In the genomic region with DNA sequence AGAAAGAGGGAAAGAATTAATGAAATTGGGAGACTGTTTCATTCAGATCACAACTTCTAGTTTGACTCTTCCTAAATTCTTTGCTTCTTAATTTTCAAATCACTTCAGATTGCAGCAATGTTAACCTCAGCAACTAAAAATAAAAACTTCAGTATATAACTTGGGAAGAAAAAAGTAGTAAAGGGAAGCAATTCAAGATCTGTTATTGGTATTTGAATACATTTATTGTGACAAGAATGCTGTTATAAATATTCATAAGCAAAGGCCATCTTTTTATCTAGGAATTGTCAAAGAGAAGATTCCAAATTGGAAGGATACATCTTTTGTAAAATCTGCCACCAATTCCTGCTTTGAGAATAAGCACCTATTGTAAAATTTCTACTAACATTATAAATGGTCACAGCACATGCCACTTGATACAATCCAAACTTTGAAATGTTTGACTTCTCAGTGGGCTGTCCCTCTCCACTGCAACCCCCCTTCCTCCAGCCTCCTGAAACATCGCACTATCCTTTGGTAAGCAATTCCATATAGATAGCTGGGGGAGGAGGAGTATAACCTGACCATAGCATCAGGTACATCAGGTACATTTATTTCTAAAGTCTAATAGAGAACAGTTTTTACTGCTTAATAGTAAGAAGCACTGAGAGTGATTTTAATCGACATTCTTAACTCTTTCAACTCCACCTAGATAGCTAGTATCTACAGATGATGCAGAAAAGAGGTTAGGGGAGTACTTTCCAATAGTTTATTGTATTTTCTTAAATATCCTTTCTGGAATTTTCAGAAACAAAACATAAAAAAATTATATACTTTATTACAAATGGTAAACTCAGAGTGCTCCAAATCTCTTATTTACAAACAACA, we compare ENCODE assay signal across 8 cellular contexts. TPM values are rescaled to one million over a fixed set of nuclear protein-coding genes. Genes with fewer than 3 reads are reported as not detected.
DNase-seq lines count a peak whose midpoint lies in the region; ATAC-seq and TF ChIP-seq lines count a peak whose summit lies in the region.

No MANE protein-coding gene starts in this region.

- H3K27me3 Mint-ChIP-seq in CD8-positive, alpha-beta T cell (ENCODE audit: low read depth): no peaks in the 10 kb centered on the region
- H3K27me3 Mint-ChIP-seq in brain: peaks cover 40% of the 10 kb centered on the region

- ATAC-seq in CD8-positive, alpha-beta T cell: no peak
- no peak for ATAC-seq in lung (ENCODE audit: insufficient read depth, low FRiP score)

- H3K4me1 ChIP-seq in CD8-positive, alpha-beta T cell (ENCODE audit: insufficient read depth, low read length): peaks cover 2% of the 10 kb centered on the region
- H3K4me1 ChIP-seq in lung (ENCODE audit: control insufficient read depth in 2 of 2, insufficient read depth in 2 of 2, low read length in 2 of 2) (peaks cover 0 to 5% of the 10 kb centered on the region in 2 donors), vagina (peaks cover 23% of the 10 kb centered on the region)

- H3K4me1 Mint-ChIP-seq in CD8-positive, alpha-beta T cell (ENCODE audit: low read depth): peaks cover 13% of the 10 kb centered on the region
- peaks cover 19% of the 10 kb centered on the region for H3K4me1 Mint-ChIP-seq in brain

- CTCF ChIA-PET in CD8-positive, alpha-beta T cell (lab: Charles Lee): interaction anchor here (1.0 to 4.5 kb wide), 8 partner anchors 10 to 918 kb away, joined by 3 to 30 read pairs (median 4); no protein-coding TSS in a partner anchor

- DNase-seq in CD8-positive, alpha-beta T cell: peak in 3 of 7 experiments; percentile 9 to 41 (median 25)
- DNase-seq in LoVo (ENCODE audit: low spot score) (peak; percentile 69), lung (ENCODE audit: low spot score) (no peak), vagina (ENCODE audit: extremely low spot score in 2 of 2) (no peak), NOMO-1 treated with DMSO at 0.1 percent for 48 hours (lab: John Stamatoyannopoulos, UW; ENCODE audit: unreplicated experiment) (no peak), SHP77 (lab: John Stamatoyannopoulos, UW) (no peak), NCI-H187 (lab: John Stamatoyannopoulos, UW) (no peak)

- intact Hi-C loops in CD8-positive, alpha-beta T cell (cut with DNase I, micrococcal nuclease): loop anchor here (5.0 to 10.0 kb wide), 6 partner anchors 39 to 1034 kb away; partner anchors contain the start of genes OMA1 (in 2 of the 2) and HOOK1 (in 1 of the 2)
- intact Hi-C loops in vagina (cut with DNase I): loop anchor here (5.0 to 10.0 kb wide), 4 partner anchors 121 to 921 kb away; no protein-coding TSS in a partner anchor

- H3K27ac ChIP-seq in CD8-positive, alpha-beta T cell (ENCODE audit: low read depth, low read length): no peak overlapping the region
- H3K27ac ChIP-seq in lung (ENCODE audit: low read depth in 1 of 2, low read length in 1 of 2) (peak overlapping the region in 1 of 2 donors; percentile 60), vagina (peak overlapping the region; percentile 100)

- POLR2A ChIA-PET in CD8-positive, alpha-beta T cell (lab: Charles Lee): no interaction called here

- H3K36me3 Mint-ChIP-seq in CD8-positive, alpha-beta T cell: peaks cover 25% of the 10 kb centered on the region
- H3K36me3 Mint-ChIP-seq in brain: peaks cover 27% of the 10 kb centered on the region

- no peaks in the 10 kb centered on the region for H3K9me3 ChIP-seq in CD8-positive, alpha-beta T cell (ENCODE audit: low read length)
- H3K9me3 ChIP-seq in lung (ENCODE audit: control insufficient read depth in 2 of 2, insufficient read depth in 1 of 2, low read length in 1 of 2) (no peaks in the 10 kb centered on the region), vagina (no peaks in the 10 kb centered on the region)

- no peak overlapping the region for H3K4me3 ChIP-seq in CD8-positive, alpha-beta T cell (ENCODE audit: low read depth, low read length)
- H3K4me3 ChIP-seq in lung (peak overlapping the region; percentile 8), vagina (peak overlapping the region; percentile 95 to 98)

- WGBS in lung, 2 donors: 34 to 58% methylated on average over 2 of the region's 2 CpGs

- TF ChIP-seq CTCF in CD8-positive, alpha-beta T cell (IDR thresholded peaks at IDR 0.05): no peak
- TF ChIP-seq CTCF in brain (conservative IDR thresholded peaks at IDR 0.05) (no peak), lung (IDR thresholded peaks at IDR 0.05; ENCODE audit: control extremely low read depth, extremely low read depth) (no peak), vagina (IDR thresholded peaks at IDR 0.05) (no peak)

- H3K27me3 ChIP-seq in CD8-positive, alpha-beta T cell (ENCODE audit: insufficient read depth, low read length): no peaks in the 10 kb centered on the region
- H3K27me3 ChIP-seq in lung (ENCODE audit: control insufficient read depth, insufficient read depth) (no peaks in the 10 kb centered on the region), vagina (no peaks in the 10 kb centered on the region)

- H3K27ac Mint-ChIP-seq in CD8-positive, alpha-beta T cell: no peak overlapping the region
- H3K27ac Mint-ChIP-seq in brain: peak overlapping the region; percentile 42 to 87 (median 74)

- H3K4me3 Mint-ChIP-seq in CD8-positive, alpha-beta T cell: peak overlapping the region; percentile 58
- H3K4me3 Mint-ChIP-seq in brain: peak overlapping the region; percentile 93 to 96 (median 94)

- H3K9me3 Mint-ChIP-seq in CD8-positive, alpha-beta T cell: no peaks in the 10 kb centered on the region
- peaks cover 0 to 14% (median 6%) of the 10 kb centered on the region in 5 experiments for H3K9me3 Mint-ChIP-seq in brain

- TF ChIP-seq POLR2A in vagina (IDR thresholded peaks at IDR 0.05): no peak

- no peaks in the 10 kb centered on the region for H3K36me3 ChIP-seq in CD8-positive, alpha-beta T cell (ENCODE audit: insufficient read depth, low read length)
- H3K36me3 ChIP-seq in lung (ENCODE audit: control insufficient read depth in 2 of 2, insufficient read depth in 2 of 2, low read length in 2 of 2) (peaks cover 0 to 7% of the 10 kb centered on the region in 2 donors), vagina (peaks cover 0 to 9% of the 10 kb centered on the region in 2 donors)

RNA-seq across cellular contexts. Expression of gene JUN, which starts 3.0 kb away (rescaled TPM):
- total RNA-seq in CD8-positive, alpha-beta T cell: 100 to 1,000 TPM; 595 to 598 TPM
- 109 TPM for polyA plus RNA-seq in brain (ENCODE audit: insufficient read depth, low read depth, low replicate concordance)
- 100 to 1,000 TPM; 144 to 584 TPM for total RNA-seq in lung
- polyA plus RNA-seq in lung: 100 to 1,000 TPM in 1 of 2 donors, 10 to 100 TPM in 1; 78.1 to 140 TPM
- 275 TPM for total RNA-seq in vagina
